ENCODE assay signal across 18 cellular contexts in the genomic region with DNA sequence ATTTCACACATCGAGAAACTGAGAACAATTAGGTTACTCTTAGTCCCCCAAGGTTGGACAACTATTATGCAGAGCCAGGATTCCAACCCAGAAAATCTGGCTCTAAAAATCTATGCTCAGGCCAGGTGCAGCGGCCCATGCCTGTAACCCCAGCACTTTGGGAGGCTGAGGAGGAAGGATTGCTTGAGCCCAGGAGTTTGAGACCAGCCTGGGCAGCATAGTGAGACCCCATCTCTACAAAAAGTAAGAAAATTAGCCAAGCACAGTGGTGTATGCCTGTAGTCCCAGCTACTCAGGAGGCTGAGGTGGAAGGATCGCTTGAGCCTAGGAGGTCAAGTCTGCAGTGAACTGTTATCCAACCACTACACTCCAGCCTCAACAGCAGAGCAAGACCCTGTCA. TPM values are rescaled to one million over a fixed set of nuclear protein-coding genes. Genes with fewer than 3 reads are reported as not detected.
"Had no signal": no experiment of that assay in that cellular context is flagged by ENCODE, and none has a peak within 500 bp of the region (broad histone marks: within the 10 kb centered on the region; RNA-seq: fewer than 3 reads in every experiment).

No MANE protein-coding gene starts in this region.

RNA-seq across cellular contexts. Expression of a gene that starts 1.4 kb away (rescaled TPM):
- total RNA-seq: activated CD8-positive, alpha-beta T cell treated with anti-CD3 and anti-CD28 coated beads, Interleukin-2, amount 10 ng/mL, durations not matched to agents 7 days and 5 days; dermis blood vessel endothelial cell; T-helper 1 cell treated with Interleukin-12 subunit alpha and Interleukin-12 subunit beta and Interleukin-4 antibody, amounts not matched to agents 30 ng/mL and 1 ng/mL, for 36 hours; T-helper 2 cell treated with Interferon-gamma antibody and Interleukin-4, amounts not matched to agents 100 ng/mL and 5 ng/mL, for 36 hours had no signal

RNA-seq across cellular contexts. Expression of a gene that starts 14.4 kb away (rescaled TPM):
- total RNA-seq: activated CD4-positive, alpha-beta memory T cell treated with anti-CD3 and anti-CD28 coated beads for 36 hours; activated CD4-positive, alpha-beta T cell treated with anti-CD3 and anti-CD28 coated beads for 36 hours; activated CD4-positive, alpha-beta T cell treated with anti-CD3 and anti-CD28 coated beads, Interleukin-2, amount 10 ng/mL, durations not matched to agents 24 days and 14 days; activated CD8-positive, alpha-beta memory T cell treated with anti-CD3 and anti-CD28 coated beads for 36 hours; activated CD8-positive, alpha-beta memory T cell treated with anti-CD3 and anti-CD28 coated beads, Interleukin-2, amount 10 ng/mL, durations not matched to agents 7 days and 5 days; activated CD8-positive, alpha-beta T cell treated with anti-CD3 and anti-CD28 coated beads, Interleukin-2, amount 10 ng/mL, durations not matched to agents 7 days and 5 days; activated naive CD8-positive, alpha-beta T cell treated with anti-CD3 and anti-CD28 coated beads for 36 hours; glomerular endothelial cell; T-helper 1 cell treated with Interleukin-12 subunit alpha and Interleukin-12 subunit beta and Interleukin-4 antibody, amounts not matched to agents 30 ng/mL and 1 ng/mL, for 36 hours; T-helper 2 cell treated with Interferon-gamma antibody and Interleukin-4, amounts not matched to agents 100 ng/mL and 5 ng/mL, for 36 hours had no signal

RNA-seq across cellular contexts. Expression of a gene that starts 47.3 kb away (rescaled TPM):
- total RNA-seq: activated CD4-positive, alpha-beta memory T cell treated with anti-CD3 and anti-CD28 coated beads for 36 hours; activated CD4-positive, alpha-beta T cell treated with anti-CD3 and anti-CD28 coated beads, Interleukin-2, amount 10 ng/mL, durations not matched to agents 24 days and 14 days; activated CD8-positive, alpha-beta memory T cell treated with anti-CD3 and anti-CD28 coated beads for 36 hours; activated CD8-positive, alpha-beta memory T cell treated with anti-CD3 and anti-CD28 coated beads, Interleukin-2, amount 10 ng/mL, durations not matched to agents 7 days and 5 days; activated naive CD8-positive, alpha-beta T cell treated with anti-CD3 and anti-CD28 coated beads for 36 hours; aorta; body of pancreas; dermis blood vessel endothelial cell; endothelial cell of umbilical vein; esophagus squamous epithelium; fibroblast of villous mesenchyme; glomerular endothelial cell; T-helper 1 cell treated with Interleukin-12 subunit alpha and Interleukin-12 subunit beta and Interleukin-4 antibody, amounts not matched to agents 30 ng/mL and 1 ng/mL, for 36 hours had no signal
- polyA plus RNA-seq: endothelial cell of umbilical vein, esophagus, fibroblast of lung had no signal
